ENCODE assay signal across 22 cellular contexts in genomic region chr10:70571636-70572439, GRCh38. TPM values are rescaled to one million over a fixed set of nuclear protein-coding genes. Genes with fewer than 3 reads are reported as not detected.
DNase-seq lines count a peak whose midpoint lies in the region; ATAC-seq, FAIRE-seq and TF ChIP-seq lines count a peak whose summit lies in the region.
"Had no signal": no experiment of that assay in that cellular context is flagged by ENCODE, and none has a peak within 500 bp of the region (broad histone marks: within the 10 kb centered on the region; RNA-seq: fewer than 3 reads in every experiment).

No MANE protein-coding gene starts in this region.

- H2AFZ ChIP-seq in HCT116 (ENCODE audit: low read depth, low read length, poor library complexity, severe bottlenecking): no peak overlapping the region

- POLR2A ChIA-PET in HCT116 (lab: Charles Lee): no interaction called here

- H3K9me2 ChIP-seq in HCT116 (ENCODE audit: insufficient read depth): no peaks in the 10 kb centered on the region

- H3K27ac ChIP-seq in CD4-positive, CD25-positive, alpha-beta regulatory T cell (ENCODE audit: insufficient read depth, low read length, poor library complexity, severe bottlenecking): no peak overlapping the region
- H3K27ac ChIP-seq in HCT116 (ENCODE audit: low read depth, low read length) (peak overlapping the region; percentile 71), kidney (ENCODE audit: low read depth in 2 of 2, low read length in 2 of 2) (no peak overlapping the region), sigmoid colon (no peak overlapping the region)
- H3K27ac ChIP-seq: BLaER1 treated with 17β-estradiol and CSF1 and Interleukin-3, amounts not matched to agents 10 nM and 100 nM had no signal

- peak overlapping the region in 2 of 3 donors; percentile 38 to 72 for H3K27ac Mint-ChIP-seq in CD4-positive, CD25-positive, alpha-beta regulatory T cell

- no peaks in the 10 kb centered on the region for H3K27me3 ChIP-seq in CD4-positive, CD25-positive, alpha-beta regulatory T cell (ENCODE audit: control insufficient read depth, insufficient read depth, low read length)
- H3K27me3 ChIP-seq in HCT116 (ENCODE audit: insufficient read depth, low read length): no peaks in the 10 kb centered on the region
- no peaks in the 10 kb centered on the region for H3K27me3 ChIP-seq in sigmoid colon
- H3K27me3 ChIP-seq: BLaER1 treated with 17β-estradiol and CSF1 and Interleukin-3, amounts not matched to agents 10 nM and 100 nM; MG63 had no signal

- TF ChIP-seq EP300 in sigmoid colon (IDR thresholded peaks at IDR 0.05): no peak

- no peak for ATAC-seq in CD4-positive, CD25-positive, alpha-beta regulatory T cell (ENCODE audit: low read depth in 2 of 2)
- ATAC-seq in HCT116: no peak

- WGBS in sigmoid colon, 2 donors: 77 to 84% methylated on average over 16 of the region's 16 CpGs

- H3K9me3 ChIP-seq in CD4-positive, CD25-positive, alpha-beta regulatory T cell (ENCODE audit: control insufficient read depth in 2 of 2, low read length in 2 of 2): no peaks in the 10 kb centered on the region
- no peaks in the 10 kb centered on the region for H3K9me3 ChIP-seq in HCT116 (ENCODE audit: control insufficient read depth in 1 of 2, insufficient read depth in 1 of 2, low read depth in 1 of 2, low read length in 2 of 2)
- no peaks in the 10 kb centered on the region for H3K9me3 ChIP-seq in kidney (ENCODE audit: control insufficient read depth in 1 of 2, low read length in 2 of 2)
- no peaks in the 10 kb centered on the region for H3K9me3 ChIP-seq in sigmoid colon
- H3K9me3 ChIP-seq: BLaER1 treated with 17β-estradiol and CSF1 and Interleukin-3, amounts not matched to agents 10 nM and 100 nM; MG63 had no signal

- H3K4me3 ChIP-seq in CD4-positive, CD25-positive, alpha-beta regulatory T cell (ENCODE audit: low read depth, low read length): no peak overlapping the region
- H3K4me3 ChIP-seq in HCT116 (replicated peaks in 1 of 2; ENCODE audit: low read depth in 1 of 2, low read length in 2 of 2): no peak overlapping the region
- no peak overlapping the region for H3K4me3 ChIP-seq in kidney (ENCODE audit: low read length in 2 of 2)
- H3K4me3 ChIP-seq in sigmoid colon: no peak overlapping the region
- H3K4me3 ChIP-seq: BLaER1 treated with 17β-estradiol and CSF1 and Interleukin-3, amounts not matched to agents 10 nM and 100 nM; MG63 had no signal

- H4K20me1 ChIP-seq in HCT116 (ENCODE audit: insufficient read depth): no peaks in the 10 kb centered on the region

- CTCF ChIA-PET in HCT116 (lab: Charles Lee): no interaction called here

- no peak for TF ChIP-seq RAD21 in HCT116 (IDR thresholded peaks at IDR 0.05; ENCODE audit: low read depth)

- no TSS peak for BruUV-seq in HCT116 (replicated peaks; lab: Mats Ljungman, UMichigan)

- no peak overlapping the region for H3K4me3 Mint-ChIP-seq in CD4-positive, CD25-positive, alpha-beta regulatory T cell
- H3K4me3 Mint-ChIP-seq: CD8-positive, alpha-beta memory T cell had no signal

- peak overlapping the region; percentile 49 for H3K4me2 ChIP-seq in HCT116 (ENCODE audit: low read length)
- H3K4me2 ChIP-seq: BLaER1 treated with 17β-estradiol and CSF1 and Interleukin-3, amounts not matched to agents 10 nM and 100 nM had no signal

- H3K4me1 ChIP-seq in CD4-positive, CD25-positive, alpha-beta regulatory T cell (ENCODE audit: control insufficient read depth, insufficient read depth, low read length, poor library complexity, severe bottlenecking): peaks cover 10% of the 10 kb centered on the region
- peaks cover 50 to 84% of the 10 kb centered on the region in 2 experiments for H3K4me1 ChIP-seq in HCT116 (ENCODE audit: control insufficient read depth in 1 of 2, insufficient read depth in 2 of 2, low read length in 2 of 2)
- H3K4me1 ChIP-seq in kidney (ENCODE audit: control insufficient read depth in 1 of 2, insufficient read depth in 1 of 2, low read depth in 1 of 2, low read length in 2 of 2): peaks cover 0 to 11% of the 10 kb centered on the region in 2 donors
- H3K4me1 ChIP-seq in sigmoid colon: peaks cover 0 to 16% (median 11%) of the 10 kb centered on the region in 4 donors

- TF ChIP-seq CTCF in HCT116 (IDR thresholded peaks at IDR 0.05 in 2 of 3, conservative IDR thresholded peaks at IDR 0.05 in 1 of 3; ENCODE audit: borderline replicate concordance in 1 of 3, insufficient read depth in 1 of 3, low read depth in 2 of 3, low read length in 2 of 3): no peak
- TF ChIP-seq CTCF in kidney (IDR thresholded peaks at IDR 0.05; ENCODE audit: borderline replicate concordance, extremely low read depth, insufficient read depth): no peak
- no peak for TF ChIP-seq CTCF in sigmoid colon (IDR thresholded peaks at IDR 0.05)

- no peak for FAIRE-seq in kidney (lab: Jason Lieb, UNC)
- FAIRE-seq: D721Med, GM12892, GM18507 had no signal

- intact Hi-C loops in HCT116 (cut with micrococcal nuclease) (no loop called here), kidney (cut with DNase I) (no loop called here), sigmoid colon (cut with DNase I) (no loop called here)

- H3K79me2 ChIP-seq in HCT116 (ENCODE audit: insufficient read depth, low read length): no peaks in the 10 kb centered on the region

- H3K9me3 Mint-ChIP-seq in CD4-positive, CD25-positive, alpha-beta regulatory T cell: no peaks in the 10 kb centered on the region
- H3K9me3 Mint-ChIP-seq: CD8-positive, alpha-beta memory T cell had no signal

- H3K36me3 Mint-ChIP-seq in CD4-positive, CD25-positive, alpha-beta regulatory T cell: no peaks in the 10 kb centered on the region
- H3K36me3 Mint-ChIP-seq: CD8-positive, alpha-beta memory T cell had no signal

- RAD21 ChIA-PET in HCT116 (lab: Charles Lee; ENCODE audit: low non-redundant PET in 1 of 2, low total read pairs in 2 of 2, uncharacterized antibody in 2 of 2, unreplicated experiment in 2 of 2): no interaction called here

- no peaks in the 10 kb centered on the region for H3K27me3 Mint-ChIP-seq in CD4-positive, CD25-positive, alpha-beta regulatory T cell
- H3K27me3 Mint-ChIP-seq: CD8-positive, alpha-beta memory T cell had no signal

- peaks cover 4 to 15% (median 10%) of the 10 kb centered on the region in 4 donors for H3K4me1 Mint-ChIP-seq in CD4-positive, CD25-positive, alpha-beta regulatory T cell

- no peak for DNase-seq in CD4-positive, CD25-positive, alpha-beta regulatory T cell
- DNase-seq in HCT116 (ENCODE audit: low read depth, low spot score): no peak
- DNase-seq in kidney: peak; percentile 38
- DNase-seq in sigmoid colon: peak; percentile 63
- no peak for DNase-seq in NCI-H2196 (lab: John Stamatoyannopoulos, UW; ENCODE audit: unreplicated experiment)
- no peak for DNase-seq in NCI-H1105 treated with DMSO at 0.1 percent for 48 hours (lab: John Stamatoyannopoulos, UW)
- no peak for DNase-seq in NCI-H1092 treated with DMSO at 0.1 percent for 48 hours (lab: John Stamatoyannopoulos, UW)
- DNase-seq: CD8-positive, alpha-beta memory T cell; GOT3; Kasumi-1; MG63; NCI-H1048; NCI-H146; NCI-H2081; NCI-H510A treated with DMSO at 0.1 percent for 48 hours; NCI-H774; OCI-M1; SHP77 treated with DMSO at 0.1 percent for 48 hours had no signal

- TF ChIP-seq POLR2A in HCT116 (IDR thresholded peaks at IDR 0.05; ENCODE audit: borderline replicate concordance, extremely low read depth, insufficient read depth, insufficient read length) (no peak), sigmoid colon (IDR thresholded peaks at IDR 0.05) (no peak)

- no peaks in the 10 kb centered on the region for H3K36me3 ChIP-seq in CD4-positive, CD25-positive, alpha-beta regulatory T cell (ENCODE audit: control insufficient read depth, insufficient read depth, low read length)
- H3K36me3 ChIP-seq in HCT116 (ENCODE audit: control insufficient read depth in 1 of 2, insufficient read depth in 2 of 2, low read length in 2 of 2) (peaks cover 0 to 8% of the 10 kb centered on the region in 2 experiments; a peak in 1 of 4 replicates), kidney (ENCODE audit: control insufficient read depth in 1 of 2, insufficient read depth in 2 of 2, low read length in 2 of 2) (no peaks in the 10 kb centered on the region), sigmoid colon (peaks cover 0 to 25% (median 0%) of the 10 kb centered on the region in 4 donors)
- H3K36me3 ChIP-seq: MG63 had no signal

- peak overlapping the region; percentile 50 for H3K9ac ChIP-seq in HCT116 (ENCODE audit: low read length)
- no peak overlapping the region for H3K9ac ChIP-seq in kidney (ENCODE audit: low read length in 2 of 2)
- H3K9ac ChIP-seq: BLaER1 treated with 17β-estradiol and CSF1 and Interleukin-3, amounts not matched to agents 10 nM and 100 nM had no signal

TF ChIP-seq in HCT116, 20 proteins besides CTCF, POLR2A, EP300 and RAD21:
- no peak for TF ChIP-seq EZH2 (IDR thresholded peaks at IDR 0.05)
- no peak for TF ChIP-seq SP1 (IDR thresholded peaks at IDR 0.05; ENCODE audit: low read depth)
- no peak for TF ChIP-seq JUND (IDR thresholded peaks at IDR 0.05)
- no peak for TF ChIP-seq REST (IDR thresholded peaks at IDR 0.05; ENCODE audit: low read depth)

RNA-seq across cellular contexts. Expression of gene PRF1, which starts 30.7 kb away (rescaled TPM):
- 32.4 TPM for total RNA-seq in CD4-positive, CD25-positive, alpha-beta regulatory T cell
- polyA plus RNA-seq in CD4-positive, CD25-positive, alpha-beta regulatory T cell: 100 to 1,000 TPM; 130 to 187 (median 154) TPM
- total RNA-seq in HCT116 (2021; ENCODE audit: unreplicated experiment): 6.4 TPM
- 10.7 and 11.9 TPM in 2 replicates for polyA plus RNA-seq in HCT116 (2012)
- 8.8 TPM for total RNA-seq in kidney
- 1.4 TPM for polyA plus RNA-seq in kidney (ENCODE audit: insufficient read depth, low read depth, low replicate concordance)
- 1 to 10 TPM in 2 of 4 donors, under 1 TPM in 2; 0.16 to 2.8 (median 1.0) TPM for total RNA-seq in sigmoid colon
- 1 to 10 TPM in 2 of 3 donors, not detected in 1; 1.6 to 5.0 TPM for polyA plus RNA-seq in sigmoid colon

Comparison
In these comparisons a context has a peak if more than half of its experiments do, and no peak if none do; other contexts are left out.
1. DNase-seq: peak in kidney (single experiment) and sigmoid colon (single experiment); none in CD4-positive, CD25-positive, alpha-beta regulatory T cell (0 of 3), HCT116 (single experiment), NCI-H2196 (single experiment), NCI-H1105 treated with DMSO at 0.1 percent for 48 hours (single experiment) and NCI-H1092 treated with DMSO at 0.1 percent for 48 hours (single experiment).